Comparison of ENCODE assay signal across 9 cellular contexts in genomic region chr6:141488466-141488865, GRCh38.
DNase-seq lines count a peak whose midpoint lies in the region; ATAC-seq and TF ChIP-seq lines count a peak whose summit lies in the region.
"Had no signal": no experiment of that assay in that cellular context is flagged by ENCODE, and none has a peak within 500 bp of the region (broad histone marks: within the 10 kb centered on the region; RNA-seq: fewer than 3 reads in every experiment).

No MANE protein-coding gene starts in this region.

- TF ChIP-seq CTCF in SK-N-SH (IDR thresholded peaks at IDR 0.05) (no peak), sigmoid colon (IDR thresholded peaks at IDR 0.05) (no peak)

- no peak for TF ChIP-seq POLR2A in sigmoid colon (IDR thresholded peaks at IDR 0.05)

- no peaks in the 10 kb centered on the region for H3K79me2 ChIP-seq in SK-N-SH (ENCODE audit: insufficient read depth)

- H3K9me2 ChIP-seq in SK-N-SH = no peaks in the 10 kb centered on the region

- peak overlapping the region; percentile 11 for H3K4me3 Mint-ChIP-seq in activated naive CD8-positive, alpha-beta T cell treated with anti-CD3 and anti-CD28 coated beads, Interleukin-2, amount 10 ng/mL, durations not matched to agents 7 days and 5 days
- no peak overlapping the region for H3K4me3 Mint-ChIP-seq in activated naive CD8-positive, alpha-beta T cell treated with anti-CD3 and anti-CD28 coated beads, Interleukin-2, amount 50 U/mL, for 24 hours
- no peak overlapping the region for H3K4me3 Mint-ChIP-seq in stimulated activated effector memory CD8-positive, alpha-beta T cell treated with anti-CD3 and anti-CD28 coated beads, Interleukin-12 subunit alpha, Interleukin-12 subunit beta, amount 100 ng/mL, for 72 hours
- H3K4me3 Mint-ChIP-seq in CD8-positive, alpha-beta memory T cell = no peak overlapping the region
- H3K4me3 Mint-ChIP-seq: CD4-positive, alpha-beta T cell had no signal

- peaks cover 15% of the 10 kb centered on the region for H3F3A ChIP-seq in SK-N-SH (replicated peaks; ENCODE audit: insufficient read depth)

- H3K36me3 Mint-ChIP-seq in activated naive CD8-positive, alpha-beta T cell treated with anti-CD3 and anti-CD28 coated beads, Interleukin-2, amount 10 ng/mL, durations not matched to agents 7 days and 5 days = peaks cover 16% of the 10 kb centered on the region
- peaks cover 5% of the 10 kb centered on the region for H3K36me3 Mint-ChIP-seq in activated naive CD8-positive, alpha-beta T cell treated with anti-CD3 and anti-CD28 coated beads, Interleukin-2, amount 50 U/mL, for 24 hours (ENCODE audit: low read depth)
- peaks cover 3% of the 10 kb centered on the region for H3K36me3 Mint-ChIP-seq in stimulated activated effector memory CD8-positive, alpha-beta T cell treated with anti-CD3 and anti-CD28 coated beads, Interleukin-12 subunit alpha, Interleukin-12 subunit beta, amount 100 ng/mL, for 72 hours
- no peaks in the 10 kb centered on the region for H3K36me3 Mint-ChIP-seq in CD8-positive, alpha-beta memory T cell

- H3K27me3 ChIP-seq in SK-N-SH (ENCODE audit: insufficient read depth) (no peaks in the 10 kb centered on the region), sigmoid colon (no peaks in the 10 kb centered on the region)
- no peaks in the 10 kb centered on the region for H3K27me3 ChIP-seq in CD8-positive, alpha-beta memory T cell (ENCODE audit: insufficient read depth, low read length, poor library complexity, severe bottlenecking)

- H3K27ac Mint-ChIP-seq in activated naive CD8-positive, alpha-beta T cell treated with anti-CD3 and anti-CD28 coated beads, Interleukin-2, amount 10 ng/mL, durations not matched to agents 7 days and 5 days = peak overlapping the region; percentile 68
- H3K27ac Mint-ChIP-seq in activated naive CD8-positive, alpha-beta T cell treated with anti-CD3 and anti-CD28 coated beads, Interleukin-2, amount 50 U/mL, for 24 hours = no peak overlapping the region
- no peak overlapping the region for H3K27ac Mint-ChIP-seq in stimulated activated effector memory CD8-positive, alpha-beta T cell treated with anti-CD3 and anti-CD28 coated beads, Interleukin-12 subunit alpha, Interleukin-12 subunit beta, amount 100 ng/mL, for 72 hours
- H3K27ac Mint-ChIP-seq in CD8-positive, alpha-beta memory T cell = peak overlapping the region in 1 of 8 donors; percentile 22
- H3K27ac Mint-ChIP-seq: CD4-positive, alpha-beta T cell had no signal

- no peak for ATAC-seq in activated naive CD8-positive, alpha-beta T cell treated with anti-CD3 and anti-CD28 coated beads, Interleukin-2, amount 10 ng/mL, durations not matched to agents 7 days and 5 days (ENCODE audit: low read depth)
- ATAC-seq in activated naive CD8-positive, alpha-beta T cell treated with anti-CD3 and anti-CD28 coated beads, Interleukin-2, amount 50 U/mL, for 24 hours = no peak
- peak; percentile 44 for ATAC-seq in HG03139 (IDR thresholded peaks at IDR 0.05; ENCODE audit: unreplicated experiment)
- peak; percentile 14 for ATAC-seq in stimulated activated effector memory CD8-positive, alpha-beta T cell treated with anti-CD3 and anti-CD28 coated beads, Interleukin-12 subunit alpha, Interleukin-12 subunit beta, amount 100 ng/mL, for 72 hours

- H3K27ac ChIP-seq in SK-N-SH (ENCODE audit: low read depth in 2 of 2, low read length in 1 of 2) (peak overlapping the region in 1 of 2 experiments; percentile 34; a peak in 3 of 4 replicates), sigmoid colon (no peak overlapping the region)
- no peak overlapping the region for H3K27ac ChIP-seq in CD8-positive, alpha-beta memory T cell (ENCODE audit: low read depth, low read length)

- H3K9me3 ChIP-seq in SK-N-SH = no peaks in the 10 kb centered on the region
- no peaks in the 10 kb centered on the region for H3K9me3 ChIP-seq in sigmoid colon
- no peaks in the 10 kb centered on the region for H3K9me3 ChIP-seq in CD8-positive, alpha-beta memory T cell (ENCODE audit: low read length)

- TF ChIP-seq RAD21 in SK-N-SH (IDR thresholded peaks at IDR 0.05; ENCODE audit: low read length) = no peak

- H3K4me3 ChIP-seq in SK-N-SH (ENCODE audit: low read depth in 2 of 2, low read length in 1 of 2) (no peak overlapping the region), sigmoid colon (no peak overlapping the region)
- no peak overlapping the region for H3K4me3 ChIP-seq in CD8-positive, alpha-beta memory T cell (ENCODE audit: low read length)

- peaks cover 9% of the 10 kb centered on the region for H3K9me3 Mint-ChIP-seq in activated naive CD8-positive, alpha-beta T cell treated with anti-CD3 and anti-CD28 coated beads, Interleukin-2, amount 10 ng/mL, durations not matched to agents 7 days and 5 days
- H3K9me3 Mint-ChIP-seq in activated naive CD8-positive, alpha-beta T cell treated with anti-CD3 and anti-CD28 coated beads, Interleukin-2, amount 50 U/mL, for 24 hours = peaks cover 13% of the 10 kb centered on the region
- H3K9me3 Mint-ChIP-seq in stimulated activated effector memory CD8-positive, alpha-beta T cell treated with anti-CD3 and anti-CD28 coated beads, Interleukin-12 subunit alpha, Interleukin-12 subunit beta, amount 100 ng/mL, for 72 hours = no peaks in the 10 kb centered on the region
- H3K9me3 Mint-ChIP-seq in CD8-positive, alpha-beta memory T cell = peaks cover 0 to 2% (median 0%) of the 10 kb centered on the region in 5 donors
- H3K9me3 Mint-ChIP-seq: CD4-positive, alpha-beta T cell had no signal

- H3K27me3 Mint-ChIP-seq in activated naive CD8-positive, alpha-beta T cell treated with anti-CD3 and anti-CD28 coated beads, Interleukin-2, amount 10 ng/mL, durations not matched to agents 7 days and 5 days = no peaks in the 10 kb centered on the region
- H3K27me3 Mint-ChIP-seq in activated naive CD8-positive, alpha-beta T cell treated with anti-CD3 and anti-CD28 coated beads, Interleukin-2, amount 50 U/mL, for 24 hours = no peaks in the 10 kb centered on the region
- H3K27me3 Mint-ChIP-seq in CD8-positive, alpha-beta memory T cell = no peaks in the 10 kb centered on the region
- H3K27me3 Mint-ChIP-seq: CD4-positive, alpha-beta T cell had no signal

- H4K20me1 ChIP-seq in SK-N-SH (ENCODE audit: insufficient read depth) = no peaks in the 10 kb centered on the region

- H2AFZ ChIP-seq in SK-N-SH (ENCODE audit: low read depth) = peak overlapping the region; percentile 12; the same call in 1 of the 2 replicates

- peak overlapping the region; percentile 25; the same call in 1 of the 2 replicates for H3K9ac ChIP-seq in SK-N-SH

- CTCF ChIA-PET in SK-N-SH (lab: Yijun Ruan, JAX) = interaction anchor here (1.1 to 1.3 kb wide), 2 partner anchors 12 to 74 kb away, joined by 3 to 5 read pairs; no protein-coding TSS in a partner anchor
- CTCF ChIA-PET in CD8-positive, alpha-beta memory T cell (lab: Charles Lee) = no interaction called here

- POLR2A ChIA-PET in activated naive CD8-positive, alpha-beta T cell treated with anti-CD3 and anti-CD28 coated beads, Interleukin-2, amount 10 ng/mL, durations not matched to agents 7 days and 5 days (lab: Charles Lee) = no interaction called here
- POLR2A ChIA-PET in SK-N-SH (lab: Yijun Ruan, JAX) = no interaction called here
- POLR2A ChIA-PET in CD8-positive, alpha-beta memory T cell (lab: Charles Lee) = no interaction called here

- no peaks in the 10 kb centered on the region; a peak in 1 of 4 replicates for H3K4me1 ChIP-seq in SK-N-SH (ENCODE audit: control insufficient read depth in 1 of 2, insufficient read depth in 2 of 2, low read depth in 1 of 2, low read length in 1 of 2)
- no peaks in the 10 kb centered on the region for H3K4me1 ChIP-seq in sigmoid colon
- peaks cover 17% of the 10 kb centered on the region for H3K4me1 ChIP-seq in CD8-positive, alpha-beta memory T cell (ENCODE audit: insufficient read depth, low read length)

- H3K36me3 ChIP-seq in SK-N-SH (replicated peaks in 1 of 2; ENCODE audit: control insufficient read depth in 1 of 2, insufficient read depth in 2 of 2, low read length in 1 of 2) (peaks cover 0 to 5% of the 10 kb centered on the region in 2 experiments), sigmoid colon (no peaks in the 10 kb centered on the region)
- H3K36me3 ChIP-seq in CD8-positive, alpha-beta memory T cell (ENCODE audit: insufficient read depth, low read length) = no peaks in the 10 kb centered on the region

- 0% methylated on average over 1 of the region's 1 CpG for WGBS in SK-N-SH (ENCODE audit: low lambda C conversion rate)
- WGBS in sigmoid colon, 2 donors = 12 to 25% methylated on average over 1 of the region's 1 CpG

- DNase-seq in activated naive CD8-positive, alpha-beta T cell treated with anti-CD3 and anti-CD28 coated beads, Interleukin-2, amount 10 ng/mL, durations not matched to agents 7 days and 5 days = no peak
- DNase-seq in activated naive CD8-positive, alpha-beta T cell treated with anti-CD3 and anti-CD28 coated beads, Interleukin-2, amount 50 U/mL, for 24 hours = no peak
- DNase-seq in SK-N-SH (no peak), sigmoid colon (no peak), nucleus accumbens (lab: John Stamatoyannopoulos, UW) (no peak)
- no peak for DNase-seq in stimulated activated effector memory CD8-positive, alpha-beta T cell treated with anti-CD3 and anti-CD28 coated beads, Interleukin-12 subunit alpha, Interleukin-12 subunit beta, amount 100 ng/mL, for 72 hours (ENCODE audit: low spot score in 2 of 2)
- no peak for DNase-seq in CD8-positive, alpha-beta memory T cell
- DNase-seq: CD4-positive, alpha-beta T cell had no signal

- intact Hi-C loops in sigmoid colon (cut with DNase I) = no loop called here

- H3K4me1 Mint-ChIP-seq in activated naive CD8-positive, alpha-beta T cell treated with anti-CD3 and anti-CD28 coated beads, Interleukin-2, amount 10 ng/mL, durations not matched to agents 7 days and 5 days = peaks cover 24% of the 10 kb centered on the region
- H3K4me1 Mint-ChIP-seq in activated naive CD8-positive, alpha-beta T cell treated with anti-CD3 and anti-CD28 coated beads, Interleukin-2, amount 50 U/mL, for 24 hours = peaks cover 32% of the 10 kb centered on the region
- H3K4me1 Mint-ChIP-seq in stimulated activated effector memory CD8-positive, alpha-beta T cell treated with anti-CD3 and anti-CD28 coated beads, Interleukin-12 subunit alpha, Interleukin-12 subunit beta, amount 100 ng/mL, for 72 hours = peaks cover 11% of the 10 kb centered on the region
- H3K4me1 Mint-ChIP-seq in CD8-positive, alpha-beta memory T cell = peaks cover 28 to 37% (median 35%) of the 10 kb centered on the region in 3 donors

- TF ChIP-seq EP300 in SK-N-SH (IDR thresholded peaks at IDR 0.05; ENCODE audit: borderline replicate concordance in 1 of 2, low read depth in 1 of 2, low read length in 1 of 2) (no peak), sigmoid colon (IDR thresholded peaks at IDR 0.05) (no peak)

- H3K4me2 ChIP-seq in SK-N-SH = no peak overlapping the region

TF ChIP-seq in SK-N-SH, 30 proteins besides CTCF, POLR2A, EP300 and RAD21 (continues in another document):
- no peak for TF ChIP-seq JUND (IDR thresholded peaks at IDR 0.05)
- TF ChIP-seq ELF1 (IDR thresholded peaks at IDR 0.05) = no peak
- TF ChIP-seq NFIC (IDR thresholded peaks at IDR 0.05; ENCODE audit: borderline replicate concordance) = no peak
- TF ChIP-seq CHD2 (IDR thresholded peaks at IDR 0.05; ENCODE audit: low read length, partially characterized antibody) = no peak
- TF ChIP-seq FOSL2 (IDR thresholded peaks at IDR 0.05; ENCODE audit: borderline replicate concordance, low read depth) = no peak
- TF ChIP-seq FOXJ3 (CRISPR knock-in tag; IDR thresholded peaks at IDR 0.05) = no peak
- no peak for TF ChIP-seq TCF12 (IDR thresholded peaks at IDR 0.05)

Comparison
In these comparisons a context has a peak if more than half of its experiments do, and no peak if none do; other contexts are left out.
1. ATAC-seq: peak in HG03139 (single experiment) and stimulated activated effector memory CD8-positive, alpha-beta T cell treated with anti-CD3 and anti-CD28 coated beads, Interleukin-12 subunit alpha, Interleukin-12 subunit beta, amount 100 ng/mL, for 72 hours (single experiment); none in activated naive CD8-positive, alpha-beta T cell treated with anti-CD3 and anti-CD28 coated beads, Interleukin-2, amount 10 ng/mL, durations not matched to agents 7 days and 5 days (single experiment) and activated naive CD8-positive, alpha-beta T cell treated with anti-CD3 and anti-CD28 coated beads, Interleukin-2, amount 50 U/mL, for 24 hours (single experiment).